12 cellular contexts compared by ENCODE assay signal in the genomic region with DNA sequence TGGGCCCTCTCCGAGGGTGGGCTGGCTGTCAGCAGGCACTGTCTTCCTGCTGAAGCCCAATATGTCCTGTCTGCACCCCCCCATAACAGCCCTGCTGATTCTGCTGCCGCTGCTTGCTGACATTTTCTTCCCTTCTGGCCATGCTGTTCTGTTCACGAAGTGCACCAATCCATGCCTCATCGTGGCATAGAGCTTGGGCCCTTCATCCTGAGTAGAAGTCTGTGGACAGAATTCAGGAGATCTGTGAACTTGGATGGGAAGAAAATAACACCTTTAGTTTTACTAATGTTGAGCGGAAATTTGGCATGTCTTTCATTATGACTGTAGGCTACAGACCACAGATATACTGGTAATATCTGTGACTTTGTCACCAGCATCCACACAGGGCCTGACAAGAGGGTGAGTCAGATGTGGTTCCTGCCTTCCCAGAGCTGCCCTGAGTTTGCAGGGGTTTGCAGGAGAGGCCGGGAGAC. TPM values are rescaled to one million over a fixed set of nuclear protein-coding genes. Genes with fewer than 3 reads are reported as not detected.
A peak's percentile ranks its signal among the peaks of the same experiment; 100 is the strongest.
DNase-seq lines count a peak whose midpoint lies in the region; ATAC-seq and TF ChIP-seq lines count a peak whose summit lies in the region.
"Had no signal": no experiment of that assay in that cellular context is flagged by ENCODE, and none has a peak within 500 bp of the region (broad histone marks: within the 10 kb centered on the region; RNA-seq: fewer than 3 reads in every experiment).

No MANE protein-coding gene starts in this region.

- no peak overlapping the region for H3K4me2 ChIP-seq in osteoblast (ENCODE audit: insufficient read depth, low read length)
- H3K4me2 ChIP-seq in mammary epithelial cell (ENCODE audit: insufficient read depth, low read depth, low read length): no peak overlapping the region

- H4K20me1 ChIP-seq in osteoblast (ENCODE audit: insufficient read depth, low read length) (no peaks in the 10 kb centered on the region), mammary epithelial cell (ENCODE audit: insufficient read depth, low read length) (no peaks in the 10 kb centered on the region)

- H3K36me3 Mint-ChIP-seq in T-helper 1 cell treated with Interleukin-12 subunit alpha and Interleukin-12 subunit beta and Interleukin-4 antibody, amounts not matched to agents 30 μg/mL and 1 μg/mL, for 36 hours (ENCODE audit: low read depth): no peaks in the 10 kb centered on the region

- in situ Hi-C loops in mammary epithelial cell (cut with MboI; ENCODE audit: low sequenced_read_pairs in 2 of 2): no loop called here

- no peak overlapping the region for H3K9ac ChIP-seq in mammary epithelial cell (ENCODE audit: insufficient read depth, low read length)

- H2AFZ ChIP-seq in osteoblast (ENCODE audit: low read length) (no peak overlapping the region), mammary epithelial cell (ENCODE audit: low read depth, low read length) (no peak overlapping the region)

- peak; percentile 40 for DNase-seq in activated CD4-positive, alpha-beta T cell treated with anti-CD3 and anti-CD28 coated beads for 48 hours
- no peak for DNase-seq in activated CD4-positive, alpha-beta T cell treated with anti-CD3 and anti-CD28 coated beads for 4 hours
- DNase-seq in osteoblast (ENCODE audit: insufficient read length, low spot score, missing footprints): peak; percentile 66
- no peak for DNase-seq in hippocampal formation (lab: John Stamatoyannopoulos, UW)
- no peak for DNase-seq in mammary epithelial cell
- DNase-seq: ACHN, head of caudate nucleus, NCI-H774, T-helper 17 cell had no signal

- no peak overlapping the region for H3K4me3 ChIP-seq in osteoblast (ENCODE audit: insufficient read depth, low read length)
- no peak overlapping the region for H3K4me3 ChIP-seq in mammary epithelial cell (replicated peaks in 1 of 3; ENCODE audit: insufficient read depth in 1 of 3, low read depth in 2 of 3, low read length in 3 of 3)

- H3K79me2 ChIP-seq in osteoblast (ENCODE audit: insufficient read depth, low read length): no peaks in the 10 kb centered on the region
- no peaks in the 10 kb centered on the region for H3K79me2 ChIP-seq in mammary epithelial cell (ENCODE audit: insufficient read depth, low read length)

- H3K9me3 Mint-ChIP-seq in T-helper 1 cell treated with Interleukin-12 subunit alpha and Interleukin-12 subunit beta and Interleukin-4 antibody, amounts not matched to agents 30 μg/mL and 1 μg/mL, for 36 hours: no peaks in the 10 kb centered on the region

- H3K4me1 ChIP-seq in osteoblast (ENCODE audit: insufficient read depth, low read length): no peaks in the 10 kb centered on the region
- H3K4me1 ChIP-seq in mammary epithelial cell (ENCODE audit: insufficient read depth, low read length): no peaks in the 10 kb centered on the region

- CTCF ChIA-PET in mammary epithelial cell (lab: Charles Lee; ENCODE audit: low non-redundant PET): no interaction called here

- H3K36me3 ChIP-seq in osteoblast (ENCODE audit: insufficient read depth, low read length) (no peaks in the 10 kb centered on the region), mammary epithelial cell (ENCODE audit: insufficient read depth, low read length) (no peaks in the 10 kb centered on the region)

- no peak for TF ChIP-seq CTCF in osteoblast (IDR thresholded peaks at IDR 0.05; ENCODE audit: extremely low read depth, low read depth, low read length)
- TF ChIP-seq CTCF in mammary epithelial cell (conservative IDR thresholded peaks at IDR 0.05 in 1 of 2, IDR thresholded peaks at IDR 0.05 in 1 of 2; ENCODE audit: extremely low read depth in 1 of 2, insufficient read depth in 1 of 2, low read depth in 1 of 2, low read length in 2 of 2): no peak

- dilution Hi-C loops in mammary epithelial cell (cut with HindIII; ENCODE audit: low sequenced_read_pairs): no loop called here

- no peak overlapping the region for H3K4me3 Mint-ChIP-seq in T-helper 1 cell treated with Interleukin-12 subunit alpha and Interleukin-12 subunit beta and Interleukin-4 antibody, amounts not matched to agents 30 μg/mL and 1 μg/mL, for 36 hours
- H3K4me3 Mint-ChIP-seq: T-helper 17 cell had no signal

- ATAC-seq in GM21529 (IDR thresholded peaks at IDR 0.05; ENCODE audit: unreplicated experiment) (peak; percentile 74), HG02973 (IDR thresholded peaks at IDR 0.05; ENCODE audit: unreplicated experiment) (no peak)
- ATAC-seq: T-helper 17 cell had no signal

- H3K4me1 Mint-ChIP-seq in T-helper 1 cell treated with Interleukin-12 subunit alpha and Interleukin-12 subunit beta and Interleukin-4 antibody, amounts not matched to agents 30 μg/mL and 1 μg/mL, for 36 hours (ENCODE audit: low read depth): peaks cover 12% of the 10 kb centered on the region
- H3K4me1 Mint-ChIP-seq: T-helper 17 cell had no signal

- 95% methylated on average over 6 of the region's 6 CpGs for WGBS in mammary epithelial cell (ENCODE audit: low coverage, missing lambda C conversion rate)

- H3K9me3 ChIP-seq in osteoblast (ENCODE audit: low read depth, low read length) (no peaks in the 10 kb centered on the region), mammary epithelial cell (replicated peaks; ENCODE audit: insufficient read depth, low read length) (no peaks in the 10 kb centered on the region)

- H3K27me3 ChIP-seq in osteoblast (ENCODE audit: insufficient read depth, low read length) (no peaks in the 10 kb centered on the region), mammary epithelial cell (ENCODE audit: insufficient read depth, low read length) (no peaks in the 10 kb centered on the region)

- peaks cover 2% of the 10 kb centered on the region for H3K27me3 Mint-ChIP-seq in T-helper 1 cell treated with Interleukin-12 subunit alpha and Interleukin-12 subunit beta and Interleukin-4 antibody, amounts not matched to agents 30 μg/mL and 1 μg/mL, for 36 hours (ENCODE audit: low read depth)
- H3K27me3 Mint-ChIP-seq: T-helper 17 cell had no signal

- peak overlapping the region; percentile 64 for H3K27ac Mint-ChIP-seq in T-helper 1 cell treated with Interleukin-12 subunit alpha and Interleukin-12 subunit beta and Interleukin-4 antibody, amounts not matched to agents 30 μg/mL and 1 μg/mL, for 36 hours

- BruUV-seq in mammary epithelial cell (replicated peaks; lab: Mats Ljungman, UMichigan): no TSS peak

- intact Hi-C loops in mammary epithelial cell (cut with micrococcal nuclease): no loop called here

- no peak overlapping the region for H3K27ac ChIP-seq in osteoblast (ENCODE audit: low read depth, low read length)
- H3K27ac ChIP-seq in mammary epithelial cell (ENCODE audit: insufficient read depth, low read depth, low read length): no peak overlapping the region

RNA-seq across cellular contexts. Expression of gene KIAA0930, which starts 14.1 kb away (rescaled TPM):
- total RNA-seq in osteoblast: 31.8 and 43.4 TPM in 2 replicates
- total RNA-seq in mammary epithelial cell: 100 to 1,000 TPM; 164 to 199 TPM
- 175 TPM for polyA plus RNA-seq in mammary epithelial cell
- polyA minus RNA-seq in mammary epithelial cell: 219 TPM

RNA-seq across cellular contexts. Expression of gene UPK3A, which starts 29.9 kb away (rescaled TPM):
- not detected in 2 replicates for total RNA-seq in osteoblast
- total RNA-seq in mammary epithelial cell: not detected
- not detected for polyA plus RNA-seq in mammary epithelial cell
- polyA minus RNA-seq in mammary epithelial cell: not detected

RNA-seq across cellular contexts. Expression of gene FAM118A, which starts 54.9 kb away (rescaled TPM):
- 21.7 and 23.9 TPM in 2 replicates for total RNA-seq in osteoblast
- total RNA-seq in mammary epithelial cell: 10 to 100 TPM; 17.2 to 22.2 TPM
- polyA plus RNA-seq in mammary epithelial cell: 14.5 TPM
- polyA minus RNA-seq in mammary epithelial cell: 7.3 TPM

Comparison
In these comparisons a context has a peak if more than half of its experiments do, and no peak if none do; other contexts are left out.
1. DNase-seq: peak in activated CD4-positive, alpha-beta T cell treated with anti-CD3 and anti-CD28 coated beads for 48 hours (single experiment) and osteoblast (single experiment); none in activated CD4-positive, alpha-beta T cell treated with anti-CD3 and anti-CD28 coated beads for 4 hours (0 of 2), hippocampal formation (0 of 2) and mammary epithelial cell (single experiment).